ENCODE assay signal across 1 cellular context in the genomic region with DNA sequence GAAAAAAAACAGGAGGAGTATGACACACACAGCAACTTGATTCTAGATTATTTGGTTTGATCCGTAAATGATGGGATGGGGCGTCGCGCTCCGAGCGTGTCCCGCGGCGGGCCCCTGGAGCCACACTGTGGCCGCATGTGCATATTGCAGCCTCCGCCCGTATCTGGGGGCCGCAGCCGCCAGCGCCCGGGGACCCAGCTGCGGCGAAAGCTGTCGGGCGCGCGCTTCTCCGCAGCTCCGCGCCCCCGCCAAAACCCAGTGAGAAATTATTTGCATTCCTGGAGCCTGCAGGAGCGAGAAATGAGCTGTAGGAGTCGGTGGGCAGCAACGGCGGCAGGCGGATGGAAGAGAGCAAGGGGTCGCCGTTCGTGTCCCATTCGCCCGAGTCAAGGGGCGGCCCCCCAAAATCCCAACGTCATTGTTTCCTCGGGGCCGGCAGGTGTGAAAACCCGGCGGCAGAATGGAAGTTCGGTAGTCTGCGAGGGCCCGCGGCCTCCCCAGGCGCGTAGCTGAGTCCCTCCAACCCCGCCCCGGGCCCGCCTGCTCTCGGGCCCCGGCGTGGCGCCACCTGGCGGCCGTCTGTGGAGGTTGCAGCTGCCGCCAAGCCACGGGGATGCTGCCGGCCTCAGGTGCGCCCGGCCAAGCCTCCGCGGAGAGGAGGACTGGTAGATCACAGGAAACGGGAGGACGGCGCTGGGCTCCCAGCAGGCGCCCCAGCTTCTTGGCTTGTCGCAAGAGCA.
TF ChIP-seq lines count a peak whose summit lies in the region.

No MANE protein-coding gene starts in this region.

TF ChIP-seq in GM23338, 12 proteins besides CTCF, POLR2A, EP300 and RAD21:
- TF ChIP-seq CREB1 (CRISPR knock-in tag; IDR thresholded peaks at IDR 0.05; ENCODE audit: low read depth): 0 out of 2 replicates have a peak, but pooled peaks have one; percentile 47
TF ChIP-seq in GM23338: peak in this region for 1; not testable (repeated sequence) for 11.
